Comparison of ENCODE assay signal across 10 cellular contexts in the genomic region with DNA sequence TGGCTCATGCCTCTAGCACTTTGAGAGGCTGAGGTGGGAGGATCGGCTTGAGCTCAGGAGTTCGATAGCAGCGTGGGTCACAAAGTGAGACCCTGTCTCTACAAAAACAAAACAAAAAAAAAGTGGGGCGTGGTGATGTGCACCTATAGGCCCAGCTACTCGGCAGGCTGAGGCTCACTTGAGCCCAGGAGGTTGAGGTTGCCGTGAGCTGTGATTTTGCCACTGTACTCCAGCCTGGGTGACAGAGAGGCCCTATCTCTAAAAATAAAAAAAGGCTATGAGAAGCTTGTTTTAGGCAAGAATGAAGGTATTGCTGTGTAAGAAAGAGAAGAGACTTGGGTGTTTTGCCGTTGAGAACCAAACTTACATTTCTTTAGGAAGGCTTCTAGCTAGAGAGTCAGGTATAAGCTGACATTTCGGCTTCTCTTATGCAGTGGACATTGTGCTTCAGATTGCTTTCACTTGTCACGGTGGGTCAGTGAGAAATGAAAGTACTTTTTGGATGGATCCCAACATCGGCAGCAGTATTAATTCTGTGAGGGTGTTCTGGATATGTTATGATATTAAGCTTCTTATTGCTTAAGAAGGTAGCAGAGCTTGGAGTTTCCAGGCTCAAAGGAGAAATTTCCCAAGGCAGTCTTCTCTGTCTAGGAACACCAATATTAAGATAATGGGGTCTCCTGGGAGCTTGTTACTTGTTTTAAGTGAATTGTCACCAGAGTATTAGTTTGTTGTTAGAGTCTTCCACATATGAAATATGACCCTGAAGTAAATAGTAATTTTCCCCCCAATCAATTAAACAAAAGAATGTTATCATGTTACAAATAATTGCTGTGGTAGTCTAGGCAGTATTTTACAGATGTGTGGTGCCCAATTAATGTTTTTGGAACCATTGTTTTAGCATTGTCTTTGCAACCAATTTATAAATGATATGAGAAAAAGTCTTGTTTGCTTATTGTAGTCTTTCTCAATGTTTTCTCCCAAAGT. TPM values are rescaled to one million over a fixed set of nuclear protein-coding genes. Genes with fewer than 3 reads are reported as not detected.
DNase-seq lines count a peak whose midpoint lies in the region; ATAC-seq and TF ChIP-seq lines count a peak whose summit lies in the region.
"Had no signal": no experiment of that assay in that cellular context is flagged by ENCODE, and none has a peak within 500 bp of the region (broad histone marks: within the 10 kb centered on the region; RNA-seq: fewer than 3 reads in every experiment).

No MANE protein-coding gene starts in this region.

- peak overlapping the region; percentile 80 for H3K27ac ChIP-seq in psoas muscle
- H3K27ac ChIP-seq in SJCRH30, result no peak overlapping the region

- H3K36me3 ChIP-seq in endocrine pancreas (ENCODE audit: control insufficient read depth, insufficient read depth, low read length) (no peaks in the 10 kb centered on the region), psoas muscle (ENCODE audit: insufficient read depth in 1 of 2, low read depth in 1 of 2) (peaks cover 0 to 5% of the 10 kb centered on the region in 2 donors), SJCRH30 (peaks cover 24% of the 10 kb centered on the region)

- WGBS in psoas muscle, 3 donors, result 28 to 45% (median 31%) methylated on average over 10 of the region's 10 CpGs

- H3K4me3 ChIP-seq in endocrine pancreas (ENCODE audit: control insufficient read depth, insufficient read depth, low read length) (peak overlapping the region; percentile 44), psoas muscle (peak overlapping the region; percentile 50), SJCRH30 (no peak overlapping the region)

- H3K9me3 ChIP-seq in endocrine pancreas (ENCODE audit: control insufficient read depth, low read length) (no peaks in the 10 kb centered on the region), psoas muscle (no peaks in the 10 kb centered on the region), SJCRH30 (replicated peaks) (no peaks in the 10 kb centered on the region)

- H3K4me1 ChIP-seq in endocrine pancreas (ENCODE audit: control insufficient read depth, insufficient read depth, low read length) (no peaks in the 10 kb centered on the region), psoas muscle (peaks cover 78% of the 10 kb centered on the region), SJCRH30 (peaks cover 26% of the 10 kb centered on the region)

- intact Hi-C loops in psoas muscle (cut with DNase I), result no loop called here

- DNase-seq in EL (peak; percentile 35), NCI-H2171 (lab: John Stamatoyannopoulos, UW) (peak; percentile 16), psoas muscle (no peak), SJCRH30 (no peak), NCI-H526 (lab: John Stamatoyannopoulos, UW) (no peak)
- DNase-seq in activated effector memory CD4-positive, alpha-beta T cell treated with anti-CD3 and anti-CD28 coated beads, Interleukin-2, amount 50 U/mL, for 16 hours, result no peak
- DNase-seq in stimulated activated CD8-positive, alpha-beta memory T cell treated with anti-CD3 and anti-CD28 coated beads, Interleukin-4, amount 100 ng/mL, for 48 hours, result no peak
- DNase-seq: activated CD4-positive, alpha-beta T cell treated with anti-CD3 and anti-CD28 coated beads for 4 hours; NCI-H524 treated with DMSO at 0.1 percent for 48 hours had no signal

- H3K9ac ChIP-seq in endocrine pancreas (ENCODE audit: control insufficient read depth, insufficient read depth, low read length), result no peak overlapping the region

- TF ChIP-seq CTCF in psoas muscle (IDR thresholded peaks at IDR 0.05), result no peak

- no peak for ATAC-seq in psoas muscle

- H3K27me3 ChIP-seq in endocrine pancreas (ENCODE audit: control insufficient read depth, insufficient read depth, low read length), result no peaks in the 10 kb centered on the region
- H3K27me3 ChIP-seq in psoas muscle (ENCODE audit: insufficient read depth in 3 of 3, low read length in 2 of 3), result no peaks in the 10 kb centered on the region
- H3K27me3 ChIP-seq in SJCRH30, result no peaks in the 10 kb centered on the region

RNA-seq across cellular contexts. Expression of a gene that starts 17.6 kb away (rescaled TPM):
- total RNA-seq in psoas muscle, result 10 to 100 TPM in 2 of 4 donors, 1 to 10 TPM in 2; 6.9 to 21.2 (median 11.5) TPM
- 1 to 10 TPM; 2.1 to 6.7 (median 3.3) TPM for polyA plus RNA-seq in psoas muscle
- total RNA-seq in SJCRH30 (2014; rRNA removed; shearing (Covaris generic)), result 55.0 and 61.3 TPM in 2 replicates

Comparison
In these comparisons a context has a peak if more than half of its experiments do, and no peak if none do; other contexts are left out.
1. DNase-seq: peak in EL (single experiment) and NCI-H2171 (single experiment); none in psoas muscle (0 of 2), SJCRH30 (0 of 2), NCI-H526 (0 of 2), activated effector memory CD4-positive, alpha-beta T cell treated with anti-CD3 and anti-CD28 coated beads, Interleukin-2, amount 50 U/mL, for 16 hours (single experiment) and stimulated activated CD8-positive, alpha-beta memory T cell treated with anti-CD3 and anti-CD28 coated beads, Interleukin-4, amount 100 ng/mL, for 48 hours (single experiment).